ENCODE assay signal across 14 cellular contexts in genomic region chr5:169923988-169924387, GRCh38. TPM values are rescaled to one million over a fixed set of nuclear protein-coding genes. Genes with fewer than 3 reads are reported as not detected.
DNase-seq lines count a peak whose midpoint lies in the region; ATAC-seq and TF ChIP-seq lines count a peak whose summit lies in the region.
"Had no signal": no experiment of that assay in that cellular context is flagged by ENCODE, and none has a peak within 500 bp of the region (broad histone marks: within the 10 kb centered on the region; RNA-seq: fewer than 3 reads in every experiment).

No MANE protein-coding gene starts in this region.

- H3K27ac Mint-ChIP-seq in activated CD4-positive, alpha-beta T cell treated with anti-CD3 and anti-CD28 coated beads for 36 hours = peak overlapping the region; percentile 9

- H3K4me1 Mint-ChIP-seq in activated CD4-positive, alpha-beta T cell treated with anti-CD3 and anti-CD28 coated beads for 36 hours = peaks cover 19% of the 10 kb centered on the region

- DNase-seq in activated CD4-positive, alpha-beta T cell treated with anti-CD3 and anti-CD28 coated beads for 36 hours = no peak
- no peak for DNase-seq in activated CD4-positive, alpha-beta T cell treated with anti-CD3 and anti-CD28 coated beads for 48 hours
- DNase-seq in NCI-H1694 treated with DMSO at 0.1 percent for 48 hours (lab: John Stamatoyannopoulos, UW) = peak; percentile 23
- no peak for DNase-seq in NOMO-1 (lab: John Stamatoyannopoulos, UW; ENCODE audit: unreplicated experiment in 2 of 2)
- no peak for DNase-seq in MM.1S
- DNase-seq: heart left ventricle; stimulated activated CD4-positive, alpha-beta T cell treated with anti-CD3 and anti-CD28 coated beads, Interleukin-1b, Interleukin-23, amount 100 ng/mL, for 48 hours; T-helper 9 cell; upper lobe of right lung had no signal

- no peaks in the 10 kb centered on the region for H3K9me2 ChIP-seq in MM.1S (replicated peaks; ENCODE audit: insufficient read depth, low read length)

- H3K36me3 Mint-ChIP-seq in activated CD4-positive, alpha-beta T cell treated with anti-CD3 and anti-CD28 coated beads for 36 hours (ENCODE audit: low read depth) = peaks cover 17% of the 10 kb centered on the region

- H3K27me3 ChIP-seq in neutrophil = no peaks in the 10 kb centered on the region
- no peaks in the 10 kb centered on the region for H3K27me3 ChIP-seq in MM.1S (replicated peaks; ENCODE audit: insufficient read depth, low read length)
- H3K27me3 ChIP-seq: heart left ventricle, upper lobe of right lung had no signal

- no peaks in the 10 kb centered on the region for H3F3A ChIP-seq in MM.1S (ENCODE audit: insufficient read depth, low read length)

- no peak overlapping the region for H3K9ac ChIP-seq in MM.1S (ENCODE audit: low read length)

- no peaks in the 10 kb centered on the region for H4K20me1 ChIP-seq in MM.1S (ENCODE audit: insufficient read depth, low read length)

- H3K4me3 Mint-ChIP-seq in activated CD4-positive, alpha-beta T cell treated with anti-CD3 and anti-CD28 coated beads for 36 hours = no peak overlapping the region
- H3K4me3 Mint-ChIP-seq: activated naive CD4-positive, alpha-beta T cell treated with anti-CD3 and anti-CD28 coated beads, Interleukin-2, amount 50 U/mL, for 24 hours had no signal

- H3K36me3 ChIP-seq in neutrophil (peaks cover 22% of the 10 kb centered on the region), MM.1S (replicated peaks; ENCODE audit: insufficient read depth, low read length) (no peaks in the 10 kb centered on the region)
- H3K36me3 ChIP-seq: heart left ventricle, upper lobe of right lung had no signal

- intact Hi-C loops in activated CD4-positive, alpha-beta T cell treated with anti-CD3 and anti-CD28 coated beads for 36 hours (cut with DNase I, micrococcal nuclease) = no loop called here

- no peak for TF ChIP-seq CTCF in neutrophil (IDR thresholded peaks at IDR 0.05)
- no peak for TF ChIP-seq CTCF in MM.1S (IDR thresholded peaks at IDR 0.05; ENCODE audit: low read length)

- H3K4me3 ChIP-seq in neutrophil (ENCODE audit: low read depth in 1 of 2, low read length in 1 of 2) (no peak overlapping the region), MM.1S (ENCODE audit: low read length) (no peak overlapping the region)
- H3K4me3 ChIP-seq: heart left ventricle, upper lobe of right lung had no signal

- H3K9me3 ChIP-seq in neutrophil (no peaks in the 10 kb centered on the region), MM.1S (replicated peaks; ENCODE audit: insufficient read depth, low read length) (no peaks in the 10 kb centered on the region)
- H3K9me3 ChIP-seq: heart left ventricle, upper lobe of right lung had no signal

- no peaks in the 10 kb centered on the region for H3K9me3 Mint-ChIP-seq in activated CD4-positive, alpha-beta T cell treated with anti-CD3 and anti-CD28 coated beads for 36 hours (ENCODE audit: low read depth)
- H3K9me3 Mint-ChIP-seq: activated naive CD4-positive, alpha-beta T cell treated with anti-CD3 and anti-CD28 coated beads, Interleukin-2, amount 50 U/mL, for 24 hours had no signal

- CTCF ChIA-PET in activated CD4-positive, alpha-beta T cell treated with anti-CD3 and anti-CD28 coated beads for 36 hours (lab: Charles Lee) = interaction anchor here (1.0 kb wide), 1 partner anchor 17 kb away, joined by 3 read pairs; no protein-coding TSS in a partner anchor

- no peaks in the 10 kb centered on the region for H3K79me2 ChIP-seq in MM.1S (ENCODE audit: low read length)

- no peak overlapping the region for H2AFZ ChIP-seq in MM.1S (ENCODE audit: low read length)

- H3K27me3 Mint-ChIP-seq in activated CD4-positive, alpha-beta T cell treated with anti-CD3 and anti-CD28 coated beads for 36 hours = no peaks in the 10 kb centered on the region
- H3K27me3 Mint-ChIP-seq: activated naive CD4-positive, alpha-beta T cell treated with anti-CD3 and anti-CD28 coated beads, Interleukin-2, amount 50 U/mL, for 24 hours had no signal

- H3K4me1 ChIP-seq in neutrophil (ENCODE audit: control insufficient read depth in 1 of 2, insufficient read depth in 1 of 2, low read depth in 1 of 2, low read length in 1 of 2) (no peaks in the 10 kb centered on the region), MM.1S (ENCODE audit: low read length) (no peaks in the 10 kb centered on the region)
- H3K4me1 ChIP-seq: heart left ventricle, upper lobe of right lung had no signal

- H3K27ac ChIP-seq in neutrophil (peak overlapping the region; percentile 10), MM.1S (ENCODE audit: low read length) (no peak overlapping the region)
- H3K27ac ChIP-seq: heart left ventricle, upper lobe of right lung had no signal

- no peak overlapping the region for H3K4me2 ChIP-seq in MM.1S (ENCODE audit: low read depth, low read length)

- POLR2A ChIA-PET in activated CD4-positive, alpha-beta T cell treated with anti-CD3 and anti-CD28 coated beads for 36 hours (lab: Charles Lee) = no interaction called here

- ATAC-seq in activated CD4-positive, alpha-beta T cell treated with anti-CD3 and anti-CD28 coated beads for 36 hours = no peak
- ATAC-seq in GM21786 (IDR thresholded peaks at IDR 0.05; ENCODE audit: unreplicated experiment) (peak; percentile 74), HG03039 (IDR thresholded peaks at IDR 0.05; ENCODE audit: unreplicated experiment) (no peak)
- ATAC-seq: heart left ventricle, upper lobe of right lung had no signal

RNA-seq across cellular contexts. Expression of gene INSYN2B, which starts 56.3 kb away (rescaled TPM):
- not detected for total RNA-seq in activated CD4-positive, alpha-beta T cell treated with anti-CD3 and anti-CD28 coated beads for 36 hours
- total RNA-seq: activated CD8-positive, alpha-beta memory T cell treated with anti-CD3 and anti-CD28 coated beads for 36 hours had no signal
